In the genomic region with DNA sequence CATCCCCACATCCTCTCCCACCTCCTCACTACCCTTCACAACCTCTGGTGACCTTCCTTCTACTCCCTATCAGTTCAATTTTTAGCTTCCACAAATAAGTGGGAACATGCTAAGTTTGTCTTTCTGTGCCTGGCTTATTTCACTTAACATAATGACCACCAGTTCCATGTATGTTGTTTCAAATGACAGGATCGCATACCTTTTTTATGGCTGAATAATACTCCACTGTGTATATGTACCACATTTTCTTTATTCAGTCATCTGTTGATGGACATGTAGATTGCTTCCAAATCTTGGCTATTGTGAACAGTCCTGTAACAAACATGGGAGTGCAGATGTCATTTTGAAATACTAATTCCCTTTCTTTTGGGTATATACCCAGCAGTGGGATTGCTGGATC, we compare ENCODE assay signal across 7 cellular contexts.
"Had no signal": no experiment of that assay in that cellular context is flagged by ENCODE, and none has a peak within 500 bp of the region (broad histone marks: within the 10 kb centered on the region; RNA-seq: fewer than 3 reads in every experiment).

No MANE protein-coding gene starts in this region.

- H3K4me3 ChIP-seq: GM23248, HAP-1 had no signal

- FAIRE-seq: HepG2 had no signal

- H3K9ac ChIP-seq: GM23248 had no signal

- H3K4me1 ChIP-seq: HAP-1 had no signal

- H3K27ac ChIP-seq: GM23248 had no signal

- ATAC-seq: HCT116, HepG2 had no signal

- DNase-seq: GM23248, GOT3, H7, KG1 had no signal

- H2AFZ ChIP-seq: GM23248 had no signal

- H3K36me3 ChIP-seq: HAP-1 had no signal
